12 cellular contexts compared by ENCODE assay signal in the genomic region with DNA sequence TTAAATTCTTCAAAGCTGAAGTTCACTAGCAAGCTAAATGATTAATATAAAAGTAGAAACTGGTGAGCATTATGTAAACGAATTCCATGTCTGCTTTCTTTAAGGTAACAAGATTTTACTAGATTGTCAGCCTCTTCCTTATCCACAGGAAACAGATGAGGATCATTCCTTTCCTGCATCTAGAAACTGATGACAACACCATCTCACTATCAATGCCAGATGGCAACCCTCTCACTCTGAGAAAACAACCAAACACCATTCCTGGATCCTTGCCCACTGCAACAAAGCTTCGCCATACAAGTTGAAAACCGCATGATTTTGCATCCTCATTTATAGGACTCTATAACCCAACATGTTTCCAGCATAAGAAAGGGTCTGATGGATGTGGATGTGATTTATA.
DNase-seq lines count a peak whose midpoint lies in the region; ATAC-seq and TF ChIP-seq lines count a peak whose summit lies in the region.
"Had no signal": no experiment of that assay in that cellular context is flagged by ENCODE, and none has a peak within 500 bp of the region (broad histone marks: within the 10 kb centered on the region; RNA-seq: fewer than 3 reads in every experiment).

No MANE protein-coding gene starts in this region.

- peak overlapping the region; percentile 26 to 95 (median 46) for H3K27ac Mint-ChIP-seq in brain
- H3K27ac Mint-ChIP-seq: neural progenitor cell had no signal

- no peaks in the 10 kb centered on the region for H3K27me3 Mint-ChIP-seq in brain

- peak; percentile 39 for DNase-seq in EL
- DNase-seq in NCI-H1694 treated with DMSO at 0.1 percent for 48 hours (lab: John Stamatoyannopoulos, UW) = peak; percentile 78
- peak; percentile 17 for DNase-seq in mucosa of gallbladder (ENCODE audit: low spot score)
- DNase-seq in ureter (ENCODE audit: low spot score) = no peak
- no peak for DNase-seq in NK-92 treated with Interleukin-12 subunit alpha and Interleukin-12 subunit beta, amount 100 ng/mL, for 24 hours (lab: John Stamatoyannopoulos, UW)
- DNase-seq: activated gamma-delta T cell treated with Interleukin-2 at 50 U/mL for 16 hours, gastrocnemius medialis, NCI-H2029 treated with DMSO at 0.1 percent for 48 hours had no signal

- H3K4me1 Mint-ChIP-seq in brain = peaks cover 63% of the 10 kb centered on the region

- ATAC-seq in GM19397 (IDR thresholded peaks at IDR 0.05; ENCODE audit: unreplicated experiment) = no peak
- no peak for ATAC-seq in HG03354 (IDR thresholded peaks at IDR 0.05; ENCODE audit: poor library complexity, severe bottlenecking, unreplicated experiment)
- ATAC-seq: gastrocnemius medialis had no signal

- H3K4me3 Mint-ChIP-seq in brain = peak overlapping the region in 3 of 5 experiments; percentile 2 to 17 (median 7)
- H3K4me3 Mint-ChIP-seq: neural progenitor cell had no signal

- TF ChIP-seq CTCF in brain (conservative IDR thresholded peaks at IDR 0.05) = no peak

- peaks cover 36% of the 10 kb centered on the region for H3K36me3 Mint-ChIP-seq in brain

- peaks cover 0 to 8% (median 0%) of the 10 kb centered on the region in 5 experiments for H3K9me3 Mint-ChIP-seq in brain
- H3K9me3 Mint-ChIP-seq: neural progenitor cell had no signal

Comparison
In these comparisons a context has a peak if more than half of its experiments do, and no peak if none do; other contexts are left out.
1. DNase-seq: peak in EL (single experiment), NCI-H1694 treated with DMSO at 0.1 percent for 48 hours (single experiment) and mucosa of gallbladder (single experiment); none in ureter (single experiment) and NK-92 treated with Interleukin-12 subunit alpha and Interleukin-12 subunit beta, amount 100 ng/mL, for 24 hours (single experiment).